In genomic region chr10:102919237-102919959, GRCh38 we compare ENCODE assay signal across 8 cellular contexts. TPM values are rescaled to one million over a fixed set of nuclear protein-coding genes. Genes with fewer than 3 reads are reported as not detected.
A peak's percentile ranks its signal among the peaks of the same experiment; 100 is the strongest.
DNase-seq lines count a peak whose midpoint lies in the region; ATAC-seq and TF ChIP-seq lines count a peak whose summit lies in the region.

No MANE protein-coding gene starts in this region.

- H3K27ac Mint-ChIP-seq in effector memory CD8-positive, alpha-beta T cell = peak overlapping the region; percentile 32 to 95

- peaks cover 14% of the 10 kb centered on the region for H3K36me3 Mint-ChIP-seq in effector memory CD8-positive, alpha-beta T cell (ENCODE audit: insufficient read depth)

- peaks cover 35 to 47% of the 10 kb centered on the region in 2 donors for H3K4me1 Mint-ChIP-seq in effector memory CD8-positive, alpha-beta T cell (ENCODE audit: low read depth in 2 of 2)

- peaks cover 6 to 9% of the 10 kb centered on the region in 2 donors for H3K27me3 Mint-ChIP-seq in effector memory CD8-positive, alpha-beta T cell

- no peak for ATAC-seq in effector memory CD8-positive, alpha-beta T cell (replicated peaks)
- ATAC-seq in GM18909 (IDR thresholded peaks at IDR 0.05; ENCODE audit: poor library complexity, unreplicated experiment) (no peak), HG03439 (IDR thresholded peaks at IDR 0.05; ENCODE audit: unreplicated experiment) (no peak), GM19035 (IDR thresholded peaks at IDR 0.05; ENCODE audit: unreplicated experiment) (no peak)

- no peaks in the 10 kb centered on the region for H3K9me3 Mint-ChIP-seq in effector memory CD8-positive, alpha-beta T cell

- no peak for TF ChIP-seq CTCF in GM20000 (IDR thresholded peaks at IDR 0.05; ENCODE audit: extremely low read depth, missing control alignments)

- H3K9ac ChIP-seq in muscle layer of colon (ENCODE audit: low read length) = peak overlapping the region; percentile 61

- H3K27ac ChIP-seq in SJSA1 (no peak overlapping the region), muscle layer of colon (ENCODE audit: low read depth, low read length) (no peak overlapping the region)

- peaks cover 10% of the 10 kb centered on the region; the same call in 1 of the 2 replicates for H3K36me3 ChIP-seq in SJSA1
- no peaks in the 10 kb centered on the region for H3K36me3 ChIP-seq in muscle layer of colon (ENCODE audit: insufficient read depth, low read length)

- H3K9me3 ChIP-seq in SJSA1 (replicated peaks) (no peaks in the 10 kb centered on the region), muscle layer of colon (ENCODE audit: low read length) (no peaks in the 10 kb centered on the region)

- DNase-seq in GM20000 (ENCODE audit: low spot score) (peak; percentile 15), SJSA1 (ENCODE audit: low read depth in 1 of 2, low spot score in 2 of 2) (no peak), NCI-H187 (lab: John Stamatoyannopoulos, UW) (no peak)
- DNase-seq in effector memory CD8-positive, alpha-beta T cell = peak in 1 of 3 experiments; percentile 5

- H3K27me3 ChIP-seq in SJSA1 (replicated peaks) (no peaks in the 10 kb centered on the region), muscle layer of colon (ENCODE audit: control insufficient read depth in 1 of 2, insufficient read depth in 2 of 2, low read length in 2 of 2) (no peaks in the 10 kb centered on the region)

- peak overlapping the region; percentile 94 to 96 for H3K4me3 Mint-ChIP-seq in effector memory CD8-positive, alpha-beta T cell

- H3K4me3 ChIP-seq in SJSA1 (peak overlapping the region; percentile 79), muscle layer of colon (ENCODE audit: low read depth in 1 of 2, low read length in 2 of 2) (peak overlapping the region; percentile 79 to 94)

- H3K4me1 ChIP-seq in SJSA1 (replicated peaks) (peaks cover 40% of the 10 kb centered on the region), muscle layer of colon (ENCODE audit: insufficient read depth, low read length) (peaks cover 37% of the 10 kb centered on the region)

RNA-seq across cellular contexts. Expression of gene CNNM2, which starts 1.3 kb away (rescaled TPM):
- 8.2 and 8.9 TPM in 2 replicates for total RNA-seq in SJSA1 (2014; rRNA removed; shearing (Covaris generic))

RNA-seq across cellular contexts. Expression of gene AS3MT, which starts 50.1 kb away (rescaled TPM):
- 0.09 and 0.45 TPM in 2 replicates for total RNA-seq in SJSA1 (2014; rRNA removed; shearing (Covaris generic))
